ENCODE assay signal across 16 cellular contexts in genomic region chr3:65948833-65949573, GRCh38.
DNase-seq lines count a peak whose midpoint lies in the region; ATAC-seq and TF ChIP-seq lines count a peak whose summit lies in the region.
"Had no signal": no experiment of that assay in that cellular context is flagged by ENCODE, and none has a peak within 500 bp of the region (broad histone marks: within the 10 kb centered on the region; RNA-seq: fewer than 3 reads in every experiment).

No MANE protein-coding gene starts in this region.

- intact Hi-C loops in prostate gland (cut with DNase I): no loop called here

- WGBS in HUES64: 79% methylated on average over 5 of the region's 6 CpGs
- 56 to 71% methylated on average over 6 of the region's 6 CpGs for WGBS in lung, 2 donors
- WGBS in prostate gland: 36% methylated on average over 6 of the region's 6 CpGs

- H3K27ac Mint-ChIP-seq in endothelial cell (ENCODE audit: unreplicated experiment): peak overlapping the region; percentile 48

- no peaks in the 10 kb centered on the region for H3K36me3 Mint-ChIP-seq in endothelial cell (ENCODE audit: low read depth, unreplicated experiment)
- H3K36me3 Mint-ChIP-seq: WTC11 had no signal

- peaks cover 14% of the 10 kb centered on the region for H3K27me3 Mint-ChIP-seq in endothelial cell (ENCODE audit: unreplicated experiment)

- TF ChIP-seq CTCF in endothelial cell (IDR thresholded peaks at IDR 0.05; ENCODE audit: unreplicated experiment): no peak
- TF ChIP-seq CTCF in lung (IDR thresholded peaks at IDR 0.05; ENCODE audit: control extremely low read depth, extremely low read depth): no peak
- TF ChIP-seq CTCF in prostate gland (IDR thresholded peaks at IDR 0.05): no peak
- TF ChIP-seq CTCF in Peyer's patch (IDR thresholded peaks at IDR 0.05): no peak

- no peak for DNase-seq in endothelial cell (ENCODE audit: low spot score)
- no peak for DNase-seq in lung (ENCODE audit: low spot score)
- no peak for DNase-seq in NCI-H1105 treated with DMSO at 0.1 percent for 48 hours (lab: John Stamatoyannopoulos, UW)
- no peak for DNase-seq in prostate gland (ENCODE audit: low spot score)
- no peak for DNase-seq in Peyer's patch
- DNase-seq: activated gamma-delta T cell; amygdala; dorsolateral prefrontal cortex; H9; stimulated activated naive CD4-positive, alpha-beta T cell treated with Interleukin-2 at 50 U/mL for 16 hours; T-helper 1 cell had no signal

- H3K27me3 ChIP-seq in HUES64 (ENCODE audit: insufficient read depth, low read length) (no peaks in the 10 kb centered on the region; the same call in 1 of the 2 replicates), lung (ENCODE audit: control insufficient read depth, insufficient read depth) (no peaks in the 10 kb centered on the region), subcutaneous abdominal adipose tissue (ENCODE audit: control insufficient read depth in 5 of 5, insufficient read depth in 4 of 5, low read length in 5 of 5) (no peaks in the 10 kb centered on the region), prostate gland (replicated peaks; ENCODE audit: insufficient read depth) (no peaks in the 10 kb centered on the region), Peyer's patch (no peaks in the 10 kb centered on the region)
- H3K27me3 ChIP-seq: dorsolateral prefrontal cortex, neutrophil had no signal

- peaks cover 62% of the 10 kb centered on the region for H3K4me1 Mint-ChIP-seq in endothelial cell (ENCODE audit: unreplicated experiment)

- H3K27ac ChIP-seq in HUES64 (ENCODE audit: low read depth, low read length) (peak overlapping the region; percentile 51; the same call in 1 of the 2 replicates), lung (ENCODE audit: low read depth in 1 of 2, low read length in 1 of 2) (peak overlapping the region; percentile 47 to 62), subcutaneous abdominal adipose tissue (ENCODE audit: low read depth, low read length) (peak overlapping the region; percentile 58), prostate gland (peak overlapping the region in 1 of 2 donors; percentile 37), Peyer's patch (peak overlapping the region in 2 of 4 donors; percentile 35 to 55)
- H3K27ac ChIP-seq: neutrophil had no signal

- ATAC-seq in lung (ENCODE audit: insufficient read depth, low FRiP score): no peak
- no peak for ATAC-seq in HG02642 (IDR thresholded peaks at IDR 0.05; ENCODE audit: poor library complexity, unreplicated experiment)
- ATAC-seq: WTC11 had no signal

- H3K9me3 ChIP-seq in HUES64 (ENCODE audit: insufficient read depth, low read depth, low read length): no peaks in the 10 kb centered on the region
- no peaks in the 10 kb centered on the region for H3K9me3 ChIP-seq in lung (ENCODE audit: control insufficient read depth in 2 of 2, insufficient read depth in 1 of 2, low read length in 1 of 2)
- H3K9me3 ChIP-seq in subcutaneous abdominal adipose tissue (ENCODE audit: control insufficient read depth in 5 of 5, low read length in 5 of 5): no peaks in the 10 kb centered on the region
- H3K9me3 ChIP-seq in prostate gland: no peaks in the 10 kb centered on the region
- H3K9me3 ChIP-seq in Peyer's patch: no peaks in the 10 kb centered on the region
- H3K9me3 ChIP-seq: neutrophil had no signal

- H3K4me3 ChIP-seq in HUES64 (ENCODE audit: low read length) (no peak overlapping the region), lung (no peak overlapping the region), subcutaneous abdominal adipose tissue (ENCODE audit: low read depth in 1 of 5, low read length in 5 of 5) (no peak overlapping the region), prostate gland (no peak overlapping the region), Peyer's patch (no peak overlapping the region)
- H3K4me3 ChIP-seq: dorsolateral prefrontal cortex had no signal

- peak overlapping the region; percentile 56 for H3K4me3 Mint-ChIP-seq in endothelial cell (ENCODE audit: unreplicated experiment)
- H3K4me3 Mint-ChIP-seq: H9, WTC11 had no signal

- H3K4me1 ChIP-seq in HUES64 (ENCODE audit: insufficient read depth, low read length) (peaks cover 70% of the 10 kb centered on the region), lung (ENCODE audit: control insufficient read depth in 2 of 2, insufficient read depth in 2 of 2, low read length in 2 of 2) (peaks cover 6 to 31% of the 10 kb centered on the region in 2 donors), subcutaneous abdominal adipose tissue (ENCODE audit: control insufficient read depth in 5 of 5, insufficient read depth in 5 of 5, low read length in 5 of 5) (peaks cover 0 to 62% (median 42%) of the 10 kb centered on the region in 5 donors), prostate gland (replicated peaks) (peaks cover 8% of the 10 kb centered on the region), Peyer's patch (peaks cover 0 to 20% (median 0%) of the 10 kb centered on the region in 4 donors)

- TF ChIP-seq POLR2A in prostate gland (IDR thresholded peaks at IDR 0.05) (no peak), Peyer's patch (IDR thresholded peaks at IDR 0.05) (no peak)

- H3K9me3 Mint-ChIP-seq in endothelial cell (ENCODE audit: unreplicated experiment): peaks cover 5% of the 10 kb centered on the region
- H3K9me3 Mint-ChIP-seq: H9, WTC11 had no signal

- H3K9ac ChIP-seq in HUES64 (ENCODE audit: low read depth, low read length) (no peak overlapping the region), subcutaneous abdominal adipose tissue (ENCODE audit: low read length in 5 of 5) (peak overlapping the region in 1 of 5 donors; percentile 52)

- no peaks in the 10 kb centered on the region for H3K36me3 ChIP-seq in HUES64 (ENCODE audit: insufficient read depth, low read length)
- no peaks in the 10 kb centered on the region for H3K36me3 ChIP-seq in lung (ENCODE audit: control insufficient read depth in 2 of 2, insufficient read depth in 2 of 2, low read length in 2 of 2)
- H3K36me3 ChIP-seq in subcutaneous abdominal adipose tissue (ENCODE audit: control insufficient read depth in 5 of 5, insufficient read depth in 5 of 5, low read length in 5 of 5): no peaks in the 10 kb centered on the region
- H3K36me3 ChIP-seq in prostate gland: no peaks in the 10 kb centered on the region
- no peaks in the 10 kb centered on the region for H3K36me3 ChIP-seq in Peyer's patch
- H3K36me3 ChIP-seq: neutrophil had no signal
